ENCODE assay signal across 21 cellular contexts in the genomic region with DNA sequence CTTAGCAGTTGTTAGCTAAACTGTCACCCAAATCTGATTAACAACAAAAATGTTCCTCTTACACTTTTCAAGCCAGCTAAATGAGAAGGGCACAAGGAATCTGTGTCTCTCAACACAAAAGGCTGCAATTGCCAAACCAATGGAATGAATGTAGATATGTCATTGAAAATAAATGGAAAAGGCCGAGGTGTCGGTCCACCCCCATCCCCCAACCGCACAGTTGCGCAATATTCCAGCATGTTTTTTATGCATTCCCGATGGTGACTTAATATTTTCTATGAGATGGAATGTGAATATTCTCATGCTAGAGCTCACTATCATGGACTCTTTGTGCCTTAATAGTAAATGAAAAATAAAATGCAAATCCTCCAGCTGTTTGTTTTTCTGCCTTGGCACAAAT.
DNase-seq lines count a peak whose midpoint lies in the region; ATAC-seq, FAIRE-seq and TF ChIP-seq lines count a peak whose summit lies in the region.
"Had no signal": no experiment of that assay in that cellular context is flagged by ENCODE, and none has a peak within 500 bp of the region (broad histone marks: within the 10 kb centered on the region; RNA-seq: fewer than 3 reads in every experiment).

No MANE protein-coding gene starts in this region.

- no peaks in the 10 kb centered on the region for H3F3A ChIP-seq in GM23248 (ENCODE audit: insufficient read depth)

- FAIRE-seq in K562 (lab: Jason Lieb, UNC): no peak

- H4K20me1 ChIP-seq in GM23248 (ENCODE audit: insufficient read depth) (no peaks in the 10 kb centered on the region), K562 (replicated peaks; ENCODE audit: control insufficient read depth, insufficient read depth, low read length) (no peaks in the 10 kb centered on the region)

- H3K27ac Mint-ChIP-seq in nephron progenitor cell: no peak overlapping the region
- no peak overlapping the region for H3K27ac Mint-ChIP-seq in activated CD4-positive, alpha-beta T cell treated with anti-CD3 and anti-CD28 coated beads, Interleukin-2, amount 10 ng/mL, durations not matched to agents 7 days and 5 days
- H3K27ac Mint-ChIP-seq: CD8-positive, alpha-beta T cell had no signal

- TF ChIP-seq POLR2A in K562 (conservative IDR thresholded peaks at IDR 0.05): no peak

- H3K36me3 ChIP-seq in GM23248 (ENCODE audit: low read depth): 0 out of 2 replicates have a peak, but pooled peaks cover 4% of the 10 kb centered on the region
- H3K36me3 ChIP-seq in K562 (ENCODE audit: control insufficient read depth, insufficient read depth, low read length): no peaks in the 10 kb centered on the region
- H3K36me3 ChIP-seq: HAP-1 had no signal

- H3K9me3 ChIP-seq in GM23248 (ENCODE audit: low read depth) (no peaks in the 10 kb centered on the region), K562 (replicated peaks; ENCODE audit: control insufficient read depth, insufficient read depth, low read depth, low read length) (no peaks in the 10 kb centered on the region)
- H3K9me3 ChIP-seq: HAP-1 had no signal

- H3K27me3 ChIP-seq in GM23248 (replicated peaks; ENCODE audit: insufficient read depth): no peaks in the 10 kb centered on the region
- H3K27me3 ChIP-seq in K562 (ENCODE audit: control insufficient read depth in 2 of 2, insufficient read depth in 2 of 2, low read length in 2 of 2): no peaks in the 10 kb centered on the region

- H3K9me1 ChIP-seq in K562 (ENCODE audit: control insufficient read depth, insufficient read depth, low read length): no peaks in the 10 kb centered on the region

- H3K4me1 Mint-ChIP-seq in nephron progenitor cell: peaks cover under 1% of the 10 kb centered on the region
- H3K4me1 Mint-ChIP-seq in activated CD4-positive, alpha-beta T cell treated with anti-CD3 and anti-CD28 coated beads, Interleukin-2, amount 10 ng/mL, durations not matched to agents 7 days and 5 days: no peaks in the 10 kb centered on the region

- WGBS in GM23248 (ENCODE audit: low coverage in 1 of 2, low lambda C conversion rate in 2 of 2, missing lambda C conversion rate in 2 of 2), 2 experiments: 75 to 81% methylated on average over 5 of the region's 5 CpGs
- WGBS in K562 (ENCODE audit: insufficient coverage, low coverage, missing lambda C conversion rate): 67% methylated on average over 5 of the region's 5 CpGs

- no peak for ATAC-seq in K562
- ATAC-seq: CD8-positive, alpha-beta T cell; Panc1; SK-N-SH treated with all-trans-retinoic acid at 6 μM for 48 hours had no signal

- no peak overlapping the region for H3K4me3 ChIP-seq in GM23248
- no peak overlapping the region for H3K4me3 ChIP-seq in K562
- no peak overlapping the region for H3K4me3 ChIP-seq in fibroblast of pulmonary artery (replicated peaks; ENCODE audit: low read depth, low read length)
- H3K4me3 ChIP-seq: HAP-1 had no signal

- H2AFZ ChIP-seq in GM23248 (no peak overlapping the region), K562 (ENCODE audit: low read depth, low read length) (no peak overlapping the region)

- no peak for TF ChIP-seq EP300 in K562 (IDR thresholded peaks at IDR 0.05; ENCODE audit: low read length)

- CTCF ChIA-PET in K562 (lab: Yijun Ruan, JAX; ENCODE audit: low intra/inter-chr PET ratio): no interaction called here
- CTCF ChIA-PET in activated CD4-positive, alpha-beta T cell treated with anti-CD3 and anti-CD28 coated beads, Interleukin-2, amount 10 ng/mL, durations not matched to agents 7 days and 5 days (lab: Charles Lee): interaction anchor here (0.6 kb wide), 1 partner anchor 665 kb away, joined by 3 read pairs; no protein-coding TSS in a partner anchor

- H3K4me1 ChIP-seq in GM23248 (ENCODE audit: insufficient read depth) (peaks cover 15% of the 10 kb centered on the region), K562 (replicated peaks in 1 of 2; ENCODE audit: control insufficient read depth in 2 of 2, insufficient read depth in 2 of 2, low read length in 2 of 2) (peaks cover 0 to 9% of the 10 kb centered on the region in 2 experiments; a peak in 2 of 5 replicates)

- H3K4me2 ChIP-seq in GM23248 (ENCODE audit: unreplicated experiment) (no peak overlapping the region), K562 (ENCODE audit: insufficient read depth, low read length) (no peak overlapping the region)

- BruUV-seq in K562 (replicated peaks; lab: Mats Ljungman, UMichigan): no TSS peak

- H3K79me2 ChIP-seq in GM23248 (ENCODE audit: insufficient read depth) (no peaks in the 10 kb centered on the region), K562 (ENCODE audit: control insufficient read depth, insufficient read depth, low read length) (no peaks in the 10 kb centered on the region)

- in situ Hi-C loops in GM23248 (cut with MboI) (no loop called here), K562 (cut with MboI) (no loop called here)

- 0 out of 2 replicates have a peak, but pooled peaks cover 5% of the 10 kb centered on the region for H3K9me2 ChIP-seq in GM23248 (ENCODE audit: insufficient read depth)

- peak; percentile 14 for DNase-seq in AG20443 (ENCODE audit: low spot score)
- DNase-seq in GM23248: peak; percentile 12
- no peak for DNase-seq in K562 (ENCODE audit: extremely low read depth in 1 of 4, low spot score in 3 of 4)
- DNase-seq in fibroblast of pulmonary artery (ENCODE audit: low read depth): peak; percentile 15
- no peak for DNase-seq in DMS79 treated with DMSO at 0.1 percent for 48 hours (lab: John Stamatoyannopoulos, UW)
- no peak for DNase-seq in nephron progenitor cell
- DNase-seq in activated CD4-positive, alpha-beta T cell treated with anti-CD3 and anti-CD28 coated beads, Interleukin-2, amount 10 ng/mL, durations not matched to agents 7 days and 5 days: no peak
- no peak for DNase-seq in NCI-H1105 treated with DMSO at 0.1 percent for 48 hours (lab: John Stamatoyannopoulos, UW)
- DNase-seq: AML-193; C1 segment of cervical spinal cord; CD8-positive, alpha-beta T cell; GDM1; Karpas-422; MV-4-11; NCI-H187; NCI-H2107; NCI-H510A; NCI-H774 had no signal

- no peak for TF ChIP-seq CTCF in K562 (IDR thresholded peaks at IDR 0.05 in 2 of 3, conservative IDR thresholded peaks at IDR 0.05 in 1 of 3; ENCODE audit: insufficient read depth in 2 of 3, low read depth in 1 of 3, low read length in 3 of 3)
- TF ChIP-seq CTCF in fibroblast of pulmonary artery (IDR thresholded peaks at IDR 0.05; ENCODE audit: low read length, missing control alignments): no peak
- no peak for TF ChIP-seq CTCF in nephron progenitor cell (IDR thresholded peaks at IDR 0.05)

- H3K36me3 Mint-ChIP-seq in nephron progenitor cell (ENCODE audit: low read depth): peaks cover 10% of the 10 kb centered on the region
- no peaks in the 10 kb centered on the region for H3K36me3 Mint-ChIP-seq in activated CD4-positive, alpha-beta T cell treated with anti-CD3 and anti-CD28 coated beads, Interleukin-2, amount 10 ng/mL, durations not matched to agents 7 days and 5 days (ENCODE audit: low read depth)

- POLR2A ChIA-PET in K562 (lab: Yijun Ruan, JAX): interaction anchor here (0.5 to 1.9 kb wide), 3 partner anchors 11 to 86 kb away, joined by 3 to 9 read pairs (median 3); no protein-coding TSS in a partner anchor
- POLR2A ChIA-PET in activated CD4-positive, alpha-beta T cell treated with anti-CD3 and anti-CD28 coated beads, Interleukin-2, amount 10 ng/mL, durations not matched to agents 7 days and 5 days (lab: Charles Lee): no interaction called here

- intact Hi-C loops in K562 (cut with micrococcal nuclease): no loop called here

- H3K4me3 Mint-ChIP-seq in nephron progenitor cell: no peak overlapping the region
- H3K4me3 Mint-ChIP-seq in activated CD4-positive, alpha-beta T cell treated with anti-CD3 and anti-CD28 coated beads, Interleukin-2, amount 10 ng/mL, durations not matched to agents 7 days and 5 days: no peak overlapping the region
- H3K4me3 Mint-ChIP-seq: CD8-positive, alpha-beta T cell had no signal

- no peak for TF ChIP-seq RAD21 in K562 (CRISPR knock-in tag; conservative IDR thresholded peaks at IDR 0.05 in 1 of 2, IDR thresholded peaks at IDR 0.05 in 1 of 2)

- no peak overlapping the region for H3K9ac ChIP-seq in GM23248
- no peak overlapping the region for H3K9ac ChIP-seq in K562 (ENCODE audit: insufficient read depth in 1 of 2, low read depth in 2 of 2, low read length in 2 of 2)

- no peaks in the 10 kb centered on the region for H3K27me3 Mint-ChIP-seq in nephron progenitor cell (ENCODE audit: low read depth, poor library complexity)
- H3K27me3 Mint-ChIP-seq in activated CD4-positive, alpha-beta T cell treated with anti-CD3 and anti-CD28 coated beads, Interleukin-2, amount 10 ng/mL, durations not matched to agents 7 days and 5 days: no peaks in the 10 kb centered on the region

- H3K9me3 Mint-ChIP-seq in nephron progenitor cell: no peaks in the 10 kb centered on the region
- no peaks in the 10 kb centered on the region for H3K9me3 Mint-ChIP-seq in activated CD4-positive, alpha-beta T cell treated with anti-CD3 and anti-CD28 coated beads, Interleukin-2, amount 10 ng/mL, durations not matched to agents 7 days and 5 days
- H3K9me3 Mint-ChIP-seq: CD8-positive, alpha-beta T cell had no signal

- H3K27ac ChIP-seq in GM23248 (no peak overlapping the region), K562 (ENCODE audit: extremely low read depth, low read depth, low read length) (no peak overlapping the region)

TF ChIP-seq in K562, 482 proteins besides CTCF, POLR2A, EP300 and RAD21 (continues in another document):
- TF ChIP-seq JUND (IDR thresholded peaks at IDR 0.05; ENCODE audit: borderline replicate concordance, low read depth, low read length): no peak
- TF ChIP-seq JUND (tag; IDR thresholded peaks at IDR 0.05; ENCODE audit: borderline replicate concordance, low read depth, low read length): no peak
- peak; percentile 46 to 56; a peak in 2 of 4 replicates for TF ChIP-seq TRIM24 (IDR thresholded peaks at IDR 0.05)
- TF ChIP-seq CEBPB (tag; IDR thresholded peaks at IDR 0.05): peak; percentile 98
- TF ChIP-seq PTBP1 (IDR thresholded peaks at IDR 0.05; ENCODE audit: low read depth, low read length): no peak
- TF ChIP-seq ZNF274 (IDR thresholded peaks at IDR 0.05; ENCODE audit: borderline replicate concordance, low read depth, low read length): no peak
- TF ChIP-seq, protein P1, sequence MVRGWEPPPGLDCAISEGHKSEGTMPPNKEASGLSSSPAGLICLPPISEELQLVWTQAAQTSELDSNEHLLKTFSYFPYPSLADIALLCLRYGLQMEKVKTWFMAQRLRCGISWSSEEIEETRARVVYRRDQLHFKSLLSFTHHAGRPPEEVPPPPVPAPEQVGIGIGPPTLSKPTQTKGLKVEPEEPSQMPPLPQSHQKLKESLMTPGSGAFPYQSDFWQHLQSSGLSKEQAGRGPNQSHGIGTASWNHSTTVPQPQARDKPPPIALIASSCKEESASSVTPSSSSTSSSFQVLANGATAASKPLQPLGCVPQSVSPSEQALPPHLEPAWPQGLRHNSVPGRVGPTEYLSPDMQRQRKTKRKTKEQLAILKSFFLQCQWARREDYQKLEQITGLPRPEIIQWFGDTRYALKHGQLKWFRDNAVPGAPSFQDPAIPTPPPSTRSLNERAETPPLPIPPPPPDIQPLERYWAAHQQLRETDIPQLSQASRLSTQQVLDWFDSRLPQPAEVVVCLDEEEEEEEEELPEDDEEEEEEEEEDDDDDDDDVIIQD (CRISPR knock-in tag; IDR thresholded peaks at IDR 0.05): no peak
- TF ChIP-seq ZNF347 (CRISPR knock-in tag; IDR thresholded peaks at IDR 0.05; ENCODE audit: low read depth): no peak

Comparison
In these comparisons a context has a peak if more than half of its experiments do, and no peak if none do; other contexts are left out.
1. DNase-seq: peak in AG20443 (single experiment), GM23248 (single experiment) and fibroblast of pulmonary artery (single experiment); none in K562 (0 of 4), DMS79 treated with DMSO at 0.1 percent for 48 hours (single experiment), nephron progenitor cell (single experiment), activated CD4-positive, alpha-beta T cell treated with anti-CD3 and anti-CD28 coated beads, Interleukin-2, amount 10 ng/mL, durations not matched to agents 7 days and 5 days (single experiment) and NCI-H1105 treated with DMSO at 0.1 percent for 48 hours (single experiment).